23 cellular contexts compared by ENCODE assay signal in genomic region chr10:12993595-12993994, GRCh38. TPM values are rescaled to one million over a fixed set of nuclear protein-coding genes. Genes with fewer than 3 reads are reported as not detected.
"Had no signal": no experiment of that assay in that cellular context is flagged by ENCODE, and none has a peak within 500 bp of the region (broad histone marks: within the 10 kb centered on the region; RNA-seq: fewer than 3 reads in every experiment).

No MANE protein-coding gene starts in this region.

- H3K4me1 ChIP-seq: foreskin keratinocyte, left lung had no signal

- H3K27me3 ChIP-seq: cardiac muscle cell, ovary, spleen, suprapubic skin had no signal

- H3K9me3 Mint-ChIP-seq: activated naive CD4-positive, alpha-beta T cell treated with anti-CD3 and anti-CD28 coated beads, Interleukin-2, amount 50 U/mL, for 24 hours; activated naive CD8-positive, alpha-beta T cell treated with anti-CD3 and anti-CD28 coated beads, Interleukin-2, amount 50 U/mL, for 24 hours; activated T-helper 2 cell treated with anti-CD3 and anti-CD28 coated beads, Interferon-gamma antibody, Interleukin-2, Interleukin-4, amounts not matched to agents 10 μg/mL and 5 μg/mL and 100 μg/mL, durations not matched to agents 14 hours and 24 hours and 36 hours had no signal

- H3K36me3 ChIP-seq: cardiac muscle cell, heart right ventricle, left lung, ovary, spleen, suprapubic skin had no signal

- ATAC-seq: activated CD4-positive, alpha-beta T cell treated with anti-CD3 and anti-CD28 coated beads for 36 hours; activated CD8-positive, alpha-beta memory T cell treated with anti-CD3 and anti-CD28 coated beads, Interleukin-2, amount 10 ng/mL, durations not matched to agents 7 days and 5 days; activated CD8-positive, alpha-beta T cell treated with anti-CD3 and anti-CD28 coated beads, Interleukin-2, amount 10 ng/mL, durations not matched to agents 7 days and 5 days; activated naive CD8-positive, alpha-beta T cell treated with anti-CD3 and anti-CD28 coated beads, Interleukin-2, amount 50 U/mL, for 24 hours; foreskin keratinocyte; left lung had no signal

- H3K27ac Mint-ChIP-seq: activated CD4-positive, alpha-beta T cell treated with anti-CD3 and anti-CD28 coated beads for 36 hours; activated CD8-positive, alpha-beta memory T cell treated with anti-CD3 and anti-CD28 coated beads, Interleukin-2, amount 10 ng/mL, durations not matched to agents 7 days and 5 days; activated CD8-positive, alpha-beta T cell treated with anti-CD3 and anti-CD28 coated beads, Interleukin-2, amount 10 ng/mL, durations not matched to agents 7 days and 5 days; activated naive CD4-positive, alpha-beta T cell treated with anti-CD3 and anti-CD28 coated beads, Interleukin-2, amount 50 U/mL, for 24 hours; activated naive CD8-positive, alpha-beta T cell treated with anti-CD3 and anti-CD28 coated beads, Interleukin-2, amount 50 U/mL, for 24 hours; activated T-helper 2 cell treated with anti-CD3 and anti-CD28 coated beads, Interferon-gamma antibody, Interleukin-2, Interleukin-4, amounts not matched to agents 10 μg/mL and 5 μg/mL and 100 μg/mL, durations not matched to agents 14 hours and 24 hours and 36 hours; progenitor cell of endocrine pancreas had no signal

- H3K27ac ChIP-seq: cardiac muscle cell, foreskin keratinocyte, heart right ventricle, left lung, suprapubic skin had no signal

- DNase-seq: activated CD4-positive, alpha-beta T cell treated with anti-CD3 and anti-CD28 coated beads for 36 hours; activated CD4-positive, CD25-positive, alpha-beta regulatory T cell; activated CD8-positive, alpha-beta memory T cell treated with anti-CD3 and anti-CD28 coated beads, Interleukin-2, amount 10 ng/mL, durations not matched to agents 7 days and 5 days; activated CD8-positive, alpha-beta T cell treated with anti-CD3 and anti-CD28 coated beads, Interleukin-2, amount 10 ng/mL, durations not matched to agents 7 days and 5 days; activated naive CD8-positive, alpha-beta T cell treated with anti-CD3 and anti-CD28 coated beads, Interleukin-2, amount 50 U/mL, for 24 hours; activated T-cell treated with anti-CD3 and anti-CD28 coated beads, Interleukin-2, amount 50 U/mL, for 48 hours; amygdala; cortex of kidney; foreskin keratinocyte; heart right ventricle; left lung; retina; spleen; stimulated activated naive CD4-positive, alpha-beta T cell; trophoblast cell had no signal

- H3K4me3 Mint-ChIP-seq: activated CD4-positive, alpha-beta T cell treated with anti-CD3 and anti-CD28 coated beads for 36 hours; activated CD8-positive, alpha-beta memory T cell treated with anti-CD3 and anti-CD28 coated beads, Interleukin-2, amount 10 ng/mL, durations not matched to agents 7 days and 5 days; activated CD8-positive, alpha-beta T cell treated with anti-CD3 and anti-CD28 coated beads, Interleukin-2, amount 10 ng/mL, durations not matched to agents 7 days and 5 days; activated naive CD4-positive, alpha-beta T cell treated with anti-CD3 and anti-CD28 coated beads, Interleukin-2, amount 50 U/mL, for 24 hours; activated naive CD8-positive, alpha-beta T cell treated with anti-CD3 and anti-CD28 coated beads, Interleukin-2, amount 50 U/mL, for 24 hours had no signal

- H3K4me3 ChIP-seq: cardiac muscle cell, heart right ventricle, left lung, ovary, spleen, suprapubic skin had no signal

- H3K9me3 ChIP-seq: heart right ventricle, left lung, ovary, spleen, suprapubic skin had no signal

- H3K36me3 Mint-ChIP-seq: activated CD8-positive, alpha-beta memory T cell treated with anti-CD3 and anti-CD28 coated beads, Interleukin-2, amount 10 ng/mL, durations not matched to agents 7 days and 5 days; activated naive CD4-positive, alpha-beta T cell treated with anti-CD3 and anti-CD28 coated beads, Interleukin-2, amount 50 U/mL, for 24 hours had no signal

- H3K4me1 Mint-ChIP-seq: activated CD4-positive, alpha-beta T cell treated with anti-CD3 and anti-CD28 coated beads for 36 hours; activated CD8-positive, alpha-beta memory T cell treated with anti-CD3 and anti-CD28 coated beads, Interleukin-2, amount 10 ng/mL, durations not matched to agents 7 days and 5 days; activated naive CD4-positive, alpha-beta T cell treated with anti-CD3 and anti-CD28 coated beads, Interleukin-2, amount 50 U/mL, for 24 hours; activated naive CD8-positive, alpha-beta T cell treated with anti-CD3 and anti-CD28 coated beads, Interleukin-2, amount 50 U/mL, for 24 hours had no signal

- FAIRE-seq: endothelial cell of umbilical vein, urothelium cell line had no signal

RNA-seq across cellular contexts. Expression of gene CCDC3, which starts 7.9 kb away (rescaled TPM):
- total RNA-seq: activated CD8-positive, alpha-beta T cell treated with anti-CD3 and anti-CD28 coated beads, Interleukin-2, amount 10 ng/mL, durations not matched to agents 7 days and 5 days had no signal
